1 cellular context compared by ENCODE assay signal in the genomic region with DNA sequence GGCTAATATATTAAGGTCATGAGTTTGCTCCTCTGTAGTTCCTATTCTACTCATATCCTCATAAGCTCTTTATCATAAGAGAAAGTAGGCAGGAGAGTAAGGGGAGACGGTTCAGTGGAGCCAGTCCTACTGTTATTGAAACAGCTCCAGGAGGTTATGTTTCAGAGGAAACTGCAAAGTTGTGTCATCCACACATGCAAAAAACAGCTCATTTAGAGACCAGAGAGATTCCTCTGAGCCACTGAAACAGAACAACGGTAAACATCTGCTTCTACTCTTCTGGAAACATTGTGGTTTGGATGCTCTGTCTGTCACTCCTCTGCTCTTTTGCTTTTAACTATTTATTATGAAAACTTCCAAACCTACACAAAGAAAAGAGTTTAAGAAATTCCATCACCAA.
TF ChIP-seq lines count a peak whose summit lies in the region.

No MANE protein-coding gene starts in this region.

TF ChIP-seq in SK-N-SH treated with all-trans-retinoic acid at 6 μM for 48 hours, 23 proteins besides CTCF, POLR2A, EP300 and RAD21 (continued from another document):
- TF ChIP-seq, protein P1, sequence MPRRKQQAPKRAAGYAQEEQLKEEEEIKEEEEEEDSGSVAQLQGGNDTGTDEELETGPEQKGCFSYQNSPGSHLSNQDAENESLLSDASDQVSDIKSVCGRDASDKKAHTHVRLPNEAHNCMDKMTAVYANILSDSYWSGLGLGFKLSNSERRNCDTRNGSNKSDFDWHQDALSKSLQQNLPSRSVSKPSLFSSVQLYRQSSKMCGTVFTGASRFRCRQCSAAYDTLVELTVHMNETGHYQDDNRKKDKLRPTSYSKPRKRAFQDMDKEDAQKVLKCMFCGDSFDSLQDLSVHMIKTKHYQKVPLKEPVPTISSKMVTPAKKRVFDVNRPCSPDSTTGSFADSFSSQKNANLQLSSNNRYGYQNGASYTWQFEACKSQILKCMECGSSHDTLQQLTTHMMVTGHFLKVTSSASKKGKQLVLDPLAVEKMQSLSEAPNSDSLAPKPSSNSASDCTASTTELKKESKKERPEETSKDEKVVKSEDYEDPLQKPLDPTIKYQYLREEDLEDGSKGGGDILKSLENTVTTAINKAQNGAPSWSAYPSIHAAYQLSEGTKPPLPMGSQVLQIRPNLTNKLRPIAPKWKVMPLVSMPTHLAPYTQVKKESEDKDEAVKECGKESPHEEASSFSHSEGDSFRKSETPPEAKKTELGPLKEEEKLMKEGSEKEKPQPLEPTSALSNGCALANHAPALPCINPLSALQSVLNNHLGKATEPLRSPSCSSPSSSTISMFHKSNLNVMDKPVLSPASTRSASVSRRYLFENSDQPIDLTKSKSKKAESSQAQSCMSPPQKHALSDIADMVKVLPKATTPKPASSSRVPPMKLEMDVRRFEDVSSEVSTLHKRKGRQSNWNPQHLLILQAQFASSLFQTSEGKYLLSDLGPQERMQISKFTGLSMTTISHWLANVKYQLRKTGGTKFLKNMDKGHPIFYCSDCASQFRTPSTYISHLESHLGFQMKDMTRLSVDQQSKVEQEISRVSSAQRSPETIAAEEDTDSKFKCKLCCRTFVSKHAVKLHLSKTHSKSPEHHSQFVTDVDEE (CRISPR knock-in tag; IDR thresholded peaks at IDR 0.05) = no peak
- TF ChIP-seq CSRNP3 (CRISPR knock-in tag; IDR thresholded peaks at IDR 0.05) = no peak
- TF ChIP-seq ZNF70 (CRISPR knock-in tag; IDR thresholded peaks at IDR 0.05) = no peak
- TF ChIP-seq ESRRG (CRISPR knock-in tag; IDR thresholded peaks at IDR 0.05) = no peak
- TF ChIP-seq, protein P2, sequence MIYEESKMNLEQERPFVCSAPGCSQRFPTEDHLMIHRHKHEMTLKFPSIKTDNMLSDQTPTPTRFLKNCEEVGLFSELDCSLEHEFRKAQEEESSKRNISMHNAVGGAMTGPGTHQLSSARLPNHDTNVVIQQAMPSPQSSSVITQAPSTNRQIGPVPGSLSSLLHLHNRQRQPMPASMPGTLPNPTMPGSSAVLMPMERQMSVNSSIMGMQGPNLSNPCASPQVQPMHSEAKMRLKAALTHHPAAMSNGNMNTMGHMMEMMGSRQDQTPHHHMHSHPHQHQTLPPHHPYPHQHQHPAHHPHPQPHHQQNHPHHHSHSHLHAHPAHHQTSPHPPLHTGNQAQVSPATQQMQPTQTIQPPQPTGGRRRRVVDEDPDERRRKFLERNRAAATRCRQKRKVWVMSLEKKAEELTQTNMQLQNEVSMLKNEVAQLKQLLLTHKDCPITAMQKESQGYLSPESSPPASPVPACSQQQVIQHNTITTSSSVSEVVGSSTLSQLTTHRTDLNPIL (CRISPR knock-in tag; IDR thresholded peaks at IDR 0.05; ENCODE audit: low read depth) = no peak
- no peak for TF ChIP-seq ZFP30 (CRISPR knock-in tag; IDR thresholded peaks at IDR 0.05)
- TF ChIP-seq BACH2 (CRISPR knock-in tag; IDR thresholded peaks at IDR 0.05; ENCODE audit: borderline replicate concordance) = no peak
- TF ChIP-seq SNAI2 (CRISPR knock-in tag; IDR thresholded peaks at IDR 0.05) = no peak
- TF ChIP-seq ISL1 (CRISPR knock-in tag; IDR thresholded peaks at IDR 0.05) = no peak
- TF ChIP-seq GLIS3 (CRISPR knock-in tag; IDR thresholded peaks at IDR 0.05) = no peak
- TF ChIP-seq ZC3H10 (CRISPR knock-in tag; IDR thresholded peaks at IDR 0.05) = no peak
